1 cellular context compared by ENCODE assay signal in genomic region chr19:51904331-51905165, GRCh38.
TF ChIP-seq lines count a peak whose summit lies in the region.

Gene ZNF649, minus strand, starts transcription at chr19:51905017. Its CDS starts 4,910 bp downstream, at chr19:51900107.

TF ChIP-seq in K562, 482 proteins besides CTCF, POLR2A, EP300 and RAD21 (continued from another document and continues in another):
- TF ChIP-seq ZNF436 (CRISPR knock-in tag; IDR thresholded peaks at IDR 0.05) (no peak), ZNF274 (IDR thresholded peaks at IDR 0.05; ENCODE audit: borderline replicate concordance, low read depth, low read length) (no peak), MYBL2 (IDR thresholded peaks at IDR 0.05; ENCODE audit: low read depth) (peak; percentile 68), MYBL2 (CRISPR knock-in tag; IDR thresholded peaks at IDR 0.05; ENCODE audit: borderline replicate concordance) (no peak), EP400 (IDR thresholded peaks at IDR 0.05) (peak; percentile 82), FOXO4 (CRISPR knock-in tag; IDR thresholded peaks at IDR 0.05) (no peak), E4F1 (CRISPR knock-in tag; IDR thresholded peaks at IDR 0.05; ENCODE audit: borderline replicate concordance) (no peak), MIER1 (IDR thresholded peaks at IDR 0.05; ENCODE audit: low read depth) (no peak), HLTF (IDR thresholded peaks at IDR 0.05) (peak; percentile 84; the same call in 1 of the 2 replicates), LCOR (CRISPR knock-in tag; IDR thresholded peaks at IDR 0.05) (peak; percentile 69; the same call in 1 of the 2 replicates), NCOR1 (IDR thresholded peaks at IDR 0.05) (0 out of 2 replicates have a peak, but pooled peaks have one; percentile 32), NFYB (IDR thresholded peaks at IDR 0.05; ENCODE audit: extremely low read depth, insufficient read length) (no peak), ZBTB5 (IDR thresholded peaks at IDR 0.05) (no peak; the same call in 1 of the 2 replicates), MYNN (IDR thresholded peaks at IDR 0.05) (no peak), MYNN (CRISPR knock-in tag; IDR thresholded peaks at IDR 0.05) (no peak), JUN (IDR thresholded peaks at IDR 0.05; ENCODE audit: borderline replicate concordance, low read depth, low read length) (peak; percentile 37; the same call in 1 of the 2 replicates), JUN (CRISPR knock-in tag; IDR thresholded peaks at IDR 0.05; ENCODE audit: borderline replicate concordance) (no peak), POLR2AphosphoS2 (IDR thresholded peaks at IDR 0.05; ENCODE audit: low read length) (no peak), TSC22D4 (tag; IDR thresholded peaks at IDR 0.05) (no peak), BRF1 (IDR thresholded peaks at IDR 0.05; ENCODE audit: borderline replicate concordance, extremely low read depth, insufficient read length) (no peak), ZNF644 (tag; IDR thresholded peaks at IDR 0.05; ENCODE audit: low read depth) (peak; percentile 95), ZNF507 (tag; conservative IDR thresholded peaks at IDR 0.05) (no peak), GTF3C2 (IDR thresholded peaks at IDR 0.05; ENCODE audit: borderline replicate concordance, extremely low read depth, insufficient read length) (no peak), ERF (CRISPR knock-in tag; IDR thresholded peaks at IDR 0.05) (no peak), RFX5 (IDR thresholded peaks at IDR 0.05; ENCODE audit: low read depth, low read length) (no peak), FOXM1 (IDR thresholded peaks at IDR 0.05; ENCODE audit: low read depth) (no peak), FOXM1 (CRISPR knock-in tag; IDR thresholded peaks at IDR 0.05; ENCODE audit: low read depth) (no peak), SETDB1 (IDR thresholded peaks at IDR 0.05; ENCODE audit: low read length) (no peak), ZC3H11A (IDR thresholded peaks at IDR 0.05; ENCODE audit: low read depth, low read length) (no peak; the same call in 1 of the 2 replicates), ZNF175 (CRISPR knock-in tag; IDR thresholded peaks at IDR 0.05; ENCODE audit: low read depth) (peak; percentile 82; the same call in 1 of the 2 replicates), TFE3 (CRISPR knock-in tag; IDR thresholded peaks at IDR 0.05) (no peak), DDX20 (tag; IDR thresholded peaks at IDR 0.05; ENCODE audit: low read depth) (0 out of 2 replicates have a peak, but pooled peaks have one; percentile 53), ZNF431 (CRISPR knock-in tag; IDR thresholded peaks at IDR 0.05) (no peak), ZNF12 (CRISPR knock-in tag; IDR thresholded peaks at IDR 0.05) (peak; percentile 65; the same call in 1 of the 2 replicates), ZNF696 (CRISPR knock-in tag; conservative IDR thresholded peaks at IDR 0.05) (no peak), ZNF174 (CRISPR knock-in tag; IDR thresholded peaks at IDR 0.05) (no peak), HINFP (tag; conservative IDR thresholded peaks at IDR 0.05; ENCODE audit: low read depth) (peak; percentile 70; the same call in 1 of the 2 replicates), ZNF830 (CRISPR knock-in tag; IDR thresholded peaks at IDR 0.05) (no peak), THAP12 (CRISPR knock-in tag; IDR thresholded peaks at IDR 0.05) (no peak), PURB (CRISPR knock-in tag; IDR thresholded peaks at IDR 0.05; ENCODE audit: low read depth) (no peak), ELK1 (CRISPR knock-in tag; IDR thresholded peaks at IDR 0.05) (no peak), XRCC5 (IDR thresholded peaks at IDR 0.05; ENCODE audit: low read depth, low read length) (no peak; the same call in 1 of the 2 replicates), SOX6 (IDR thresholded peaks at IDR 0.05) (peak; percentile 23; the same call in 1 of the 2 replicates), SIX5 (IDR thresholded peaks at IDR 0.05; ENCODE audit: borderline replicate concordance in 1 of 2, insufficient read depth in 1 of 2, low read depth in 1 of 2, low read length in 2 of 2) (peak; percentile 68 to 71; a peak in 3 of 4 replicates), CBX8 (IDR thresholded peaks at IDR 0.05; ENCODE audit: borderline replicate concordance, extremely low read depth, low read depth, low read length, poor library complexity, severe bottlenecking) (no peak), MCM5 (IDR thresholded peaks at IDR 0.05; ENCODE audit: low read depth) (no peak), L3MBTL2 (IDR thresholded peaks at IDR 0.05) (peak; percentile 86), ARID3A (IDR thresholded peaks at IDR 0.05; ENCODE audit: borderline replicate concordance, low read depth, low read length) (no peak), POLR3A (IDR thresholded peaks at IDR 0.05; ENCODE audit: borderline replicate concordance, extremely low read depth, insufficient read depth, insufficient read length) (no peak), RBFOX2 (IDR thresholded peaks at IDR 0.05; ENCODE audit: low read depth, low read length) (peak; percentile 84), ZKSCAN3 (CRISPR knock-in tag; IDR thresholded peaks at IDR 0.05) (no peak), ZNF140 (CRISPR knock-in tag; IDR thresholded peaks at IDR 0.05) (no peak), HDGF (IDR thresholded peaks at IDR 0.05) (no peak)
